In genomic region chr7:149573519-149573918, GRCh38 we compare ENCODE assay signal across 32 cellular contexts.
"Had no signal": no experiment of that assay in that cellular context is flagged by ENCODE, and none has a peak within 500 bp of the region (broad histone marks: within the 10 kb centered on the region; RNA-seq: fewer than 3 reads in every experiment).

No MANE protein-coding gene starts in this region.

- H3K4me3 ChIP-seq: gastrocnemius medialis, left ventricle myocardium inferior, ovary, skin epidermis, uterus had no signal

- FAIRE-seq: astrocyte had no signal

- H3K27ac ChIP-seq: brain microvascular endothelial cell, gastrocnemius medialis, left ventricle myocardium inferior, ovary, skin epidermis, uterus, WERI-Rb-1 had no signal

- DNase-seq: activated CD4-positive, alpha-beta memory T cell treated with anti-CD3 and anti-CD28 coated beads for 36 hours; activated CD4-positive, alpha-beta T cell treated with anti-CD3 and anti-CD28 coated beads, Interleukin-2, amount 10 ng/mL, durations not matched to agents 24 days and 14 days; activated CD4-positive, CD25-positive, alpha-beta regulatory T cell treated with anti-CD3 and anti-CD28 coated beads, Interleukin-2, amount 50 U/mL, for 72 hours; activated CD8-positive, alpha-beta memory T cell treated with anti-CD3 and anti-CD28 coated beads, Interleukin-2, amount 50 U/mL, for 4 hours; activated gamma-delta T cell treated with Interleukin-2 at 50 U/mL for 16 hours; activated naive CD4-positive, alpha-beta T cell treated with anti-CD3 and anti-CD28 coated beads, Interleukin-2, amount 50 U/mL, for 16 hours; activated T-cell treated with anti-CD3 and anti-CD28 coated beads, Interleukin-2, amount 50 U/mL, for 1 hour; amniotic stem cell; brain microvascular endothelial cell; cortex of kidney; effector memory CD8-positive, alpha-beta T cell; gastrocnemius medialis; glutamatergic neuron; islet precursor cell; left ventricle myocardium inferior; mammary epithelial cell; naive B cell; nephron progenitor cell; ovary; retina; stimulated activated CD4-positive, alpha-beta T cell treated with anti-CD3 and anti-CD28 coated beads, Interleukin-12 subunit alpha, Interleukin-12 subunit beta, amount 100 ng/mL, for 4 hours; stimulated activated CD4-positive, alpha-beta T cell treated with anti-CD3 and anti-CD28 coated beads, Interleukin-4, amount 100 ng/mL, for 24 hours; stimulated activated naive CD8-positive, alpha-beta T cell treated with anti-CD3 and anti-CD28 coated beads, Interleukin-15, amount 100 ng/mL, for 72 hours; substantia nigra; T1000; uterus; WERI-Rb-1 had no signal

- H3K27me3 ChIP-seq: brain microvascular endothelial cell, gastrocnemius medialis, ovary, uterus had no signal

- H3K36me3 ChIP-seq: brain microvascular endothelial cell, gastrocnemius medialis, ovary, uterus had no signal

- H3K4me1 ChIP-seq: gastrocnemius medialis, left ventricle myocardium inferior, uterus had no signal

- ATAC-seq: activated T-helper 17 cell treated with anti-CD3 and anti-CD28 coated beads, Interleukin-2, amount 50 U/mL, for 72 hours; effector memory CD8-positive, alpha-beta T cell; gastrocnemius medialis; sciatic nerve; stimulated activated memory B cell treated with anti-CD40 and anti-IgM and Interleukin-4, amounts not matched to agents 10 μg/mL and 1 μg/mL and 100 μg/mL, for 72 hours; stimulated activated naive CD8-positive, alpha-beta T cell treated with anti-CD3 and anti-CD28 coated beads, Interleukin-15, amount 100 ng/mL, for 72 hours had no signal
